In the genomic region with DNA sequence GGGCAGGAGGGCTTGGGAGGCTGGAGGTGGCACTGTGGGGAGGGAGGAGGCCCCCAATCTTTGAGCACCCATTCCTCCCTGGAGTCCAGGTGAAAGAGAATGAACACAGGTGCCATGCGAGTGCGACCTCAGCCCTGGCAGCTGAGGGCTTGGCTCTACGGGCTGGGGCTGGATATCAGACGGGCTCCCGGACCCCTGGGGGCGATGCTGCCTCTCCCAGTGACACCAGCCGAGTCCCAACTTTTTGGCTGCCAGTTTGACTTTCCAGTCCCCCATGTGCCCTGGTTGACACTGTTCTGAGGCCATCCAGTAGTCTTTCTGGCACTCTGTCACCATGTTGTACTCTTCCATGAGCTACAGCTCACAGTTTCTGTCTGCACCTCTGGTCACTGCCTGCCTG, we compare ENCODE assay signal across 22 cellular contexts. TPM values are rescaled to one million over a fixed set of nuclear protein-coding genes. Genes with fewer than 3 reads are reported as not detected.
DNase-seq lines count a peak whose midpoint lies in the region; ATAC-seq, FAIRE-seq and TF ChIP-seq lines count a peak whose summit lies in the region.
"Had no signal": no experiment of that assay in that cellular context is flagged by ENCODE, and none has a peak within 500 bp of the region (broad histone marks: within the 10 kb centered on the region; RNA-seq: fewer than 3 reads in every experiment).

No MANE protein-coding gene starts in this region.

- peak overlapping the region; percentile 67 for H3K27ac Mint-ChIP-seq in stimulated activated effector memory CD8-positive, alpha-beta T cell treated with anti-CD3 and anti-CD28 coated beads, Interleukin-12 subunit alpha, Interleukin-12 subunit beta, amount 100 ng/mL, for 72 hours
- no peak overlapping the region for H3K27ac Mint-ChIP-seq in activated T-helper 2 cell treated with anti-CD3 and anti-CD28 coated beads, Interferon-gamma antibody, Interleukin-2, Interleukin-4, amounts not matched to agents 10 μg/mL and 5 μg/mL and 100 μg/mL, durations not matched to agents 14 hours and 24 hours and 36 hours
- H3K27ac Mint-ChIP-seq: activated B cell treated with CpG ODN at 0.5 μM for 24 hours; T-helper 2 cell treated with Interferon-gamma antibody and Interleukin-4, amounts not matched to agents 5 μg/mL and 100 μg/mL, for 36 hours had no signal

- peaks cover 40% of the 10 kb centered on the region for H3K4me1 Mint-ChIP-seq in stimulated activated effector memory CD8-positive, alpha-beta T cell treated with anti-CD3 and anti-CD28 coated beads, Interleukin-12 subunit alpha, Interleukin-12 subunit beta, amount 100 ng/mL, for 72 hours
- H3K4me1 Mint-ChIP-seq in activated T-helper 2 cell treated with anti-CD3 and anti-CD28 coated beads, Interferon-gamma antibody, Interleukin-2, Interleukin-4, amounts not matched to agents 10 μg/mL and 5 μg/mL and 100 μg/mL, durations not matched to agents 14 hours and 24 hours and 36 hours (ENCODE audit: low read depth): peaks cover 34% of the 10 kb centered on the region

- H3K9ac ChIP-seq in K562 (ENCODE audit: insufficient read depth in 1 of 2, low read depth in 2 of 2, low read length in 2 of 2): peak overlapping the region; percentile 11 to 80; a peak in 2 of 4 replicates
- no peak overlapping the region for H3K9ac ChIP-seq in HepG2 (ENCODE audit: insufficient read depth, low read depth, low read length)

- H4K20me1 ChIP-seq in K562 (replicated peaks; ENCODE audit: control insufficient read depth, insufficient read depth, low read length) (no peaks in the 10 kb centered on the region), HepG2 (ENCODE audit: insufficient read depth, low read length) (no peaks in the 10 kb centered on the region)

- H3K36me3 Mint-ChIP-seq in stimulated activated effector memory CD8-positive, alpha-beta T cell treated with anti-CD3 and anti-CD28 coated beads, Interleukin-12 subunit alpha, Interleukin-12 subunit beta, amount 100 ng/mL, for 72 hours: peaks cover 17% of the 10 kb centered on the region
- peaks cover 15% of the 10 kb centered on the region for H3K36me3 Mint-ChIP-seq in activated T-helper 2 cell treated with anti-CD3 and anti-CD28 coated beads, Interferon-gamma antibody, Interleukin-2, Interleukin-4, amounts not matched to agents 10 μg/mL and 5 μg/mL and 100 μg/mL, durations not matched to agents 14 hours and 24 hours and 36 hours (ENCODE audit: low read depth)

- H3K4me1 ChIP-seq in K562 (replicated peaks in 1 of 2; ENCODE audit: control insufficient read depth in 2 of 2, insufficient read depth in 2 of 2, low read length in 2 of 2) (peaks cover 59 to 65% of the 10 kb centered on the region in 2 experiments), HepG2 (ENCODE audit: insufficient read depth, low read length) (peaks cover 88% of the 10 kb centered on the region)

- no peak overlapping the region for H3K4me3 ChIP-seq in K562
- H3K4me3 ChIP-seq in HepG2 (replicated peaks in 1 of 3; ENCODE audit: insufficient read depth in 1 of 3, low read depth in 2 of 3, low read length in 3 of 3): no peak overlapping the region; a peak in 1 of 6 replicates
- H3K4me3 ChIP-seq in WERI-Rb-1 (ENCODE audit: low read depth, low read length): no peak overlapping the region
- H3K4me3 ChIP-seq: gastrocnemius medialis, testis had no signal

- peaks cover 5% of the 10 kb centered on the region for H3K9me1 ChIP-seq in K562 (ENCODE audit: control insufficient read depth, insufficient read depth, low read length)

- intact Hi-C loops in K562 (cut with micrococcal nuclease): no loop called here
- intact Hi-C loops in HepG2 (cut with micrococcal nuclease; ENCODE audit: unreplicated experiment): no loop called here
- intact Hi-C loops in activated T-helper 2 cell treated with anti-CD3 and anti-CD28 coated beads, Interferon-gamma antibody, Interleukin-2, Interleukin-4, amounts not matched to agents 10 μg/mL and 5 μg/mL and 100 μg/mL, durations not matched to agents 14 hours and 24 hours and 36 hours (cut with micrococcal nuclease): no loop called here

- H3K9me3 ChIP-seq in K562 (replicated peaks; ENCODE audit: control insufficient read depth, insufficient read depth, low read depth, low read length): no peaks in the 10 kb centered on the region
- no peaks in the 10 kb centered on the region for H3K9me3 ChIP-seq in HepG2 (ENCODE audit: low read length)
- H3K9me3 ChIP-seq in WERI-Rb-1 (ENCODE audit: severe bottlenecking): no peaks in the 10 kb centered on the region
- H3K9me3 ChIP-seq: gastrocnemius medialis, testis had no signal

- peak overlapping the region; percentile 86; the same call in 1 of the 2 replicates for H3K4me2 ChIP-seq in K562 (ENCODE audit: insufficient read depth, low read length)
- peak overlapping the region; percentile 68 for H3K4me2 ChIP-seq in HepG2 (ENCODE audit: low read depth, low read length)

- TF ChIP-seq POLR2A in K562 (conservative IDR thresholded peaks at IDR 0.05): no peak
- TF ChIP-seq POLR2A in HepG2 (IDR thresholded peaks at IDR 0.05; ENCODE audit: insufficient read depth in 1 of 2, low read depth in 2 of 2, low read length in 2 of 2): no peak

- H3K36me3 ChIP-seq in K562 (ENCODE audit: control insufficient read depth, insufficient read depth, low read length) (peaks cover 18% of the 10 kb centered on the region), HepG2 (replicated peaks in 1 of 2; ENCODE audit: control insufficient read depth in 1 of 2, insufficient read depth in 2 of 2, low read length in 2 of 2) (no peaks in the 10 kb centered on the region), WERI-Rb-1 (no peaks in the 10 kb centered on the region)
- H3K36me3 ChIP-seq: gastrocnemius medialis had no signal

- H3K27ac ChIP-seq in K562 (ENCODE audit: extremely low read depth, low read depth, low read length): peak overlapping the region; percentile 47; the same call in 2 of the 3 replicates
- H3K27ac ChIP-seq in HepG2 (ENCODE audit: extremely low read length, insufficient read depth, low read length): no peak overlapping the region
- H3K27ac ChIP-seq in WERI-Rb-1: no peak overlapping the region
- H3K27ac ChIP-seq: gastrocnemius medialis, testis had no signal

- DNase-seq in activated CD8-positive, alpha-beta memory T cell treated with anti-CD3 and anti-CD28 coated beads, Interleukin-2, amount 50 U/mL, for 4 hours: peak; percentile 9
- no peak for DNase-seq in activated CD8-positive, alpha-beta memory T cell treated with anti-CD3 and anti-CD28 coated beads for 24 hours
- DNase-seq in K562 (ENCODE audit: extremely low read depth in 1 of 4, low spot score in 3 of 4): no peak
- no peak for DNase-seq in HepG2 (ENCODE audit: low spot score)
- no peak for DNase-seq in stimulated activated effector memory CD8-positive, alpha-beta T cell treated with anti-CD3 and anti-CD28 coated beads, Interleukin-12 subunit alpha, Interleukin-12 subunit beta, amount 100 ng/mL, for 72 hours (ENCODE audit: low spot score in 2 of 2)
- no peak for DNase-seq in activated T-helper 2 cell treated with anti-CD3 and anti-CD28 coated beads, Interferon-gamma antibody, Interleukin-2, Interleukin-4, amounts not matched to agents 10 μg/mL and 5 μg/mL and 100 μg/mL, durations not matched to agents 14 hours and 24 hours and 36 hours (ENCODE audit: low spot score)
- DNase-seq in T-helper 2 cell: no peak
- no peak for DNase-seq in WERI-Rb-1
- DNase-seq: 8988T; activated B cell treated with CpG ODN at 0.5 μM for 24 hours; DMS53; Kasumi-1; NCI-H2171; stimulated activated CD8-positive, alpha-beta memory T cell treated with anti-CD3 and anti-CD28 coated beads, Interleukin-4, amount 100 ng/mL, for 48 hours; testis had no signal

- BruUV-seq in K562 (replicated peaks; lab: Mats Ljungman, UMichigan) (no TSS peak), HepG2 (replicated peaks; lab: Mats Ljungman, UMichigan) (no TSS peak)

- WGBS in K562 (ENCODE audit: insufficient coverage, low coverage, missing lambda C conversion rate): 89% methylated on average over 7 of the region's 7 CpGs
- WGBS in HepG2 (ENCODE audit: low lambda C conversion rate): 51% methylated on average over 3 of the region's 7 CpGs

- no peak for TF ChIP-seq EP300 in K562 (IDR thresholded peaks at IDR 0.05; ENCODE audit: low read length)
- no peak for TF ChIP-seq EP300 in HepG2 (IDR thresholded peaks at IDR 0.05; ENCODE audit: low read depth in 2 of 2, low read length in 2 of 2)
- no peak for TF ChIP-seq EP300 in HepG2 (CRISPR knock-in tag; IDR thresholded peaks at IDR 0.05; ENCODE audit: borderline replicate concordance)

- peak overlapping the region; percentile 97 for H2AFZ ChIP-seq in K562 (ENCODE audit: low read depth, low read length)
- no peak overlapping the region for H2AFZ ChIP-seq in HepG2 (ENCODE audit: low read length)

- H3K27me3 Mint-ChIP-seq in activated T-helper 2 cell treated with anti-CD3 and anti-CD28 coated beads, Interferon-gamma antibody, Interleukin-2, Interleukin-4, amounts not matched to agents 10 μg/mL and 5 μg/mL and 100 μg/mL, durations not matched to agents 14 hours and 24 hours and 36 hours (ENCODE audit: low read depth): no peaks in the 10 kb centered on the region
- H3K27me3 Mint-ChIP-seq: activated B cell treated with CpG ODN at 0.5 μM for 24 hours had no signal

- H3K9me3 Mint-ChIP-seq in stimulated activated effector memory CD8-positive, alpha-beta T cell treated with anti-CD3 and anti-CD28 coated beads, Interleukin-12 subunit alpha, Interleukin-12 subunit beta, amount 100 ng/mL, for 72 hours: no peaks in the 10 kb centered on the region
- no peaks in the 10 kb centered on the region for H3K9me3 Mint-ChIP-seq in activated T-helper 2 cell treated with anti-CD3 and anti-CD28 coated beads, Interferon-gamma antibody, Interleukin-2, Interleukin-4, amounts not matched to agents 10 μg/mL and 5 μg/mL and 100 μg/mL, durations not matched to agents 14 hours and 24 hours and 36 hours
- H3K9me3 Mint-ChIP-seq: activated B cell treated with CpG ODN at 0.5 μM for 24 hours; T-helper 2 cell treated with Interferon-gamma antibody and Interleukin-4, amounts not matched to agents 5 μg/mL and 100 μg/mL, for 36 hours had no signal

- ATAC-seq in K562 (no peak), HepG2 (no peak)
- no peak for ATAC-seq in stimulated activated effector memory CD8-positive, alpha-beta T cell treated with anti-CD3 and anti-CD28 coated beads, Interleukin-12 subunit alpha, Interleukin-12 subunit beta, amount 100 ng/mL, for 72 hours
- ATAC-seq: gastrocnemius medialis, left lobe of liver had no signal

- in situ Hi-C loops in K562 (cut with MboI): no loop called here
- in situ Hi-C loops in HepG2 (cut with HindIII; ENCODE audit: extremely low pct_ligation_motif_present, low pct_unique_long_range_greater_than_20kb): no loop called here

- H3K27me3 ChIP-seq in K562 (ENCODE audit: control insufficient read depth in 2 of 2, insufficient read depth in 2 of 2, low read length in 2 of 2) (no peaks in the 10 kb centered on the region), HepG2 (ENCODE audit: control insufficient read depth in 1 of 2, insufficient read depth in 2 of 2, low read length in 2 of 2) (peaks cover 1 to 13% of the 10 kb centered on the region in 2 experiments; a peak in 4 of 5 replicates), WERI-Rb-1 (ENCODE audit: insufficient read depth, low read depth, severe bottlenecking) (no peaks in the 10 kb centered on the region)
- H3K27me3 ChIP-seq: gastrocnemius medialis, testis had no signal

- POLR2A ChIA-PET in K562 (lab: Yijun Ruan, JAX) (interaction anchor here (0.7 to 1.3 kb wide), 3 partner anchors 10 to 127 kb away, joined by 3 to 5 read pairs (median 4); no protein-coding TSS in a partner anchor), HepG2 (lab: Yijun Ruan, JAX) (no interaction called here)

- CTCF ChIA-PET in K562 (lab: Yijun Ruan, JAX; ENCODE audit: low intra/inter-chr PET ratio): no interaction called here
- CTCF ChIA-PET in HepG2 (lab: Yijun Ruan, JAX; ENCODE audit: low intra/inter-chr PET ratio, low total read pairs): no interaction called here

- H3K79me2 ChIP-seq in K562 (ENCODE audit: control insufficient read depth, insufficient read depth, low read length): peaks cover 22% of the 10 kb centered on the region
- H3K79me2 ChIP-seq in HepG2 (ENCODE audit: insufficient read depth, low read length): no peaks in the 10 kb centered on the region

- no peak overlapping the region for H3K4me3 Mint-ChIP-seq in stimulated activated effector memory CD8-positive, alpha-beta T cell treated with anti-CD3 and anti-CD28 coated beads, Interleukin-12 subunit alpha, Interleukin-12 subunit beta, amount 100 ng/mL, for 72 hours
- H3K4me3 Mint-ChIP-seq in activated T-helper 2 cell treated with anti-CD3 and anti-CD28 coated beads, Interferon-gamma antibody, Interleukin-2, Interleukin-4, amounts not matched to agents 10 μg/mL and 5 μg/mL and 100 μg/mL, durations not matched to agents 14 hours and 24 hours and 36 hours (ENCODE audit: low read depth): no peak overlapping the region
- H3K4me3 Mint-ChIP-seq: activated B cell treated with CpG ODN at 0.5 μM for 24 hours; T-helper 2 cell treated with Interferon-gamma antibody and Interleukin-4, amounts not matched to agents 5 μg/mL and 100 μg/mL, for 36 hours had no signal

- no peak for FAIRE-seq in K562 (lab: Jason Lieb, UNC)
- FAIRE-seq in HepG2 (lab: Jason Lieb, UNC): no peak
- FAIRE-seq: astrocyte, colon had no signal

- TF ChIP-seq CTCF in K562 (IDR thresholded peaks at IDR 0.05 in 2 of 3, conservative IDR thresholded peaks at IDR 0.05 in 1 of 3; ENCODE audit: insufficient read depth in 2 of 3, low read depth in 1 of 3, low read length in 3 of 3) (no peak), HepG2 (CRISPR knock-in tag; IDR thresholded peaks at IDR 0.05) (no peak), WERI-Rb-1 (IDR thresholded peaks at IDR 0.05; ENCODE audit: low read depth, low read length) (no peak)

- no peak for TF ChIP-seq RAD21 in K562 (CRISPR knock-in tag; conservative IDR thresholded peaks at IDR 0.05 in 1 of 2, IDR thresholded peaks at IDR 0.05 in 1 of 2)
- no peak for TF ChIP-seq RAD21 in HepG2 (CRISPR knock-in tag; IDR thresholded peaks at IDR 0.05)

RNA-seq across cellular contexts. Expression of gene VILL, which starts 1.2 kb away (rescaled TPM):
- 21.1 and 67.2 TPM in 2 replicates for total RNA-seq in K562 (2011; cell fraction: chromatin; rRNA removed; ENCODE audit: low replicate concordance)
- total RNA-seq in K562 (2011; cell fraction: nucleolus; rRNA removed): 38.7 and 48.8 TPM in 2 replicates
- 25.6 and 29.8 TPM in 2 replicates for total RNA-seq in K562 (2011; cell fraction: nucleoplasm; rRNA removed)
- 12.6 and 17.4 TPM in 2 replicates for total RNA-seq in K562 (2014; rRNA removed)
- 3.3 and 4.3 TPM in 2 replicates for total RNA-seq in K562 (2014; rRNA removed; fragmentation: Illumina TruSeq; extraction: Trizol)
- total RNA-seq in K562 (2015; rRNA removed; fragmentation: Illumina TruSeq; extraction: Trizol): 8.8 and 9.2 TPM in 2 replicates
- total RNA-seq in K562 (2021): 12.4 and 13.4 TPM in 2 replicates
- polyA plus RNA-seq in K562 (2011; rRNA removed): 7.7 and 10.6 TPM in 2 replicates
- polyA plus RNA-seq in K562 (2011; cell fraction: cytosol; rRNA removed): 9.8 and 17.0 TPM in 2 replicates
- polyA plus RNA-seq in K562 (2011; cell fraction: nucleus; rRNA removed): 51.3 and 85.1 TPM in 2 replicates
- polyA plus RNA-seq in K562 (2012): 10.0 and 15.4 TPM in 2 replicates
- 8.7 and 9.8 TPM in 2 replicates for polyA plus RNA-seq in K562 (2014; fragmentation: Illumina TruSeq; extraction: Trizol)
- under 1 TPM; 0.11 to 0.49 TPM for polyA plus RNA-seq in K562 (2014; fragmentation: Nextera tagmentation; extraction: Ambion mirVana)
- polyA plus RNA-seq in K562 (2014; rRNA removed): 16.0 and 18.1 TPM in 2 replicates
- 10.8 and 11.9 TPM in 2 replicates for polyA minus RNA-seq in K562 (2011; rRNA and poly(A)+ RNA removed)
- 2.6 and 4.9 TPM in 2 replicates for polyA minus RNA-seq in K562 (2011; cell fraction: cytosol; rRNA and poly(A)+ RNA removed)
- polyA minus RNA-seq in K562 (2011; cell fraction: nucleus; rRNA and poly(A)+ RNA removed): 32.0 and 33.5 TPM in 2 replicates
- total RNA-seq in HepG2 (2016; rRNA removed; fragmentation: Illumina TruSeq; extraction: Trizol): 3.2 and 4.0 TPM in 2 replicates
- total RNA-seq in HepG2 (2016; cell fraction: cytosol; rRNA removed; fragmentation: Illumina TruSeq; extraction: Trizol; ENCODE audit: low read depth): 4.3 and 5.3 TPM in 2 replicates
- total RNA-seq in HepG2 (2016; cell fraction: insoluble cytoplasmic fraction; rRNA removed; fragmentation: Illumina TruSeq; extraction: Trizol): 2.3 and 4.1 TPM in 2 replicates
- 3.3 and 5.4 TPM in 2 replicates for total RNA-seq in HepG2 (2016; cell fraction: membrane; rRNA removed; fragmentation: Illumina TruSeq; extraction: Trizol)
- total RNA-seq in HepG2 (2016; cell fraction: nucleus; rRNA removed; fragmentation: Illumina TruSeq; extraction: Trizol): 2.0 and 2.1 TPM in 2 replicates
- 5.3 and 7.5 TPM in 2 replicates for polyA plus RNA-seq in HepG2 (2011; rRNA removed)
- polyA plus RNA-seq in HepG2 (2011; cell fraction: cytosol; rRNA removed): 5.6 and 9.0 TPM in 2 replicates
- 8.6 and 9.9 TPM in 2 replicates for polyA plus RNA-seq in HepG2 (2011; cell fraction: nucleus; rRNA removed)
- polyA plus RNA-seq in HepG2 (2012): 2.1 and 2.6 TPM in 2 replicates
- polyA plus RNA-seq in HepG2 (2016; cell fraction: cytosol; fragmentation: Illumina TruSeq; extraction: Trizol; ENCODE audit: low read depth): 4.2 and 6.5 TPM in 2 replicates
- 2.0 and 2.3 TPM in 2 replicates for polyA plus RNA-seq in HepG2 (2016; cell fraction: insoluble cytoplasmic fraction; fragmentation: Illumina TruSeq; extraction: Trizol; ENCODE audit: low read depth)
- polyA plus RNA-seq in HepG2 (2016; cell fraction: membrane; fragmentation: Illumina TruSeq; extraction: Trizol; ENCODE audit: low read depth): 3.5 and 5.1 TPM in 2 replicates
- polyA plus RNA-seq in HepG2 (2016; cell fraction: nucleus; fragmentation: Illumina TruSeq; extraction: Trizol; ENCODE audit: insufficient read depth, low read depth): 2.0 and 2.9 TPM in 2 replicates
- polyA minus RNA-seq in HepG2 (2011; rRNA and poly(A)+ RNA removed; ENCODE audit: low replicate concordance): 1.2 and 3.8 TPM in 2 replicates
- polyA minus RNA-seq in HepG2 (2011; cell fraction: cytosol; rRNA and poly(A)+ RNA removed): 0.89 TPM in 1 of 2 replicates, not detected in the other
- 6.2 and 7.3 TPM in 2 replicates for polyA minus RNA-seq in HepG2 (2011; cell fraction: nucleus; rRNA and poly(A)+ RNA removed)
- total RNA-seq in activated T-helper 2 cell treated with anti-CD3 and anti-CD28 coated beads, Interferon-gamma antibody, Interleukin-2, Interleukin-4, amounts not matched to agents 10 μg/mL and 5 μg/mL and 100 μg/mL, durations not matched to agents 14 hours and 24 hours and 36 hours: 11.8 and 12.8 TPM in 2 replicates

RNA-seq across cellular contexts. Expression of gene PLCD1, which starts 37.6 kb away (rescaled TPM):
- total RNA-seq in K562 (2011; cell fraction: chromatin; rRNA removed; ENCODE audit: low replicate concordance): 283 and 655 TPM in 2 replicates
- 463 and 540 TPM in 2 replicates for total RNA-seq in K562 (2011; cell fraction: nucleolus; rRNA removed)
- total RNA-seq in K562 (2011; cell fraction: nucleoplasm; rRNA removed): 244 and 351 TPM in 2 replicates
- total RNA-seq in K562 (2014; rRNA removed): 152 and 190 TPM in 2 replicates
- total RNA-seq in K562 (2014; rRNA removed; fragmentation: Illumina TruSeq; extraction: Trizol): 60.7 and 88.3 TPM in 2 replicates
- 47.5 and 50.1 TPM in 2 replicates for total RNA-seq in K562 (2015; rRNA removed; fragmentation: Illumina TruSeq; extraction: Trizol)
- total RNA-seq in K562 (2021): 149 and 161 TPM in 2 replicates
- polyA plus RNA-seq in K562 (2011; rRNA removed): 209 and 284 TPM in 2 replicates
- 214 and 249 TPM in 2 replicates for polyA plus RNA-seq in K562 (2011; cell fraction: cytosol; rRNA removed)
- polyA plus RNA-seq in K562 (2011; cell fraction: nucleus; rRNA removed): 1,089 and 1,150 TPM in 2 replicates
- 67.9 and 83.7 TPM in 2 replicates for polyA plus RNA-seq in K562 (2012)
- 135 and 145 TPM in 2 replicates for polyA plus RNA-seq in K562 (2014; fragmentation: Illumina TruSeq; extraction: Trizol)
- polyA plus RNA-seq in K562 (2014; fragmentation: Nextera tagmentation; extraction: Ambion mirVana): 10 to 100 TPM in 1 of 2 experiments, 1 to 10 TPM in 1; 5.4 to 11.0 TPM
- 116 and 140 TPM in 2 replicates for polyA plus RNA-seq in K562 (2014; rRNA removed)
- polyA minus RNA-seq in K562 (2011; rRNA and poly(A)+ RNA removed): 191 and 192 TPM in 2 replicates
- polyA minus RNA-seq in K562 (2011; cell fraction: cytosol; rRNA and poly(A)+ RNA removed): 144 and 183 TPM in 2 replicates
- polyA minus RNA-seq in K562 (2011; cell fraction: nucleus; rRNA and poly(A)+ RNA removed): 158 and 240 TPM in 2 replicates
- total RNA-seq in HepG2 (2016; rRNA removed; fragmentation: Illumina TruSeq; extraction: Trizol): 10.1 and 11.4 TPM in 2 replicates
- 2.1 and 3.6 TPM in 2 replicates for total RNA-seq in HepG2 (2016; cell fraction: cytosol; rRNA removed; fragmentation: Illumina TruSeq; extraction: Trizol; ENCODE audit: low read depth)
- 9.3 and 12.3 TPM in 2 replicates for total RNA-seq in HepG2 (2016; cell fraction: insoluble cytoplasmic fraction; rRNA removed; fragmentation: Illumina TruSeq; extraction: Trizol)
- total RNA-seq in HepG2 (2016; cell fraction: membrane; rRNA removed; fragmentation: Illumina TruSeq; extraction: Trizol): 4.6 and 5.7 TPM in 2 replicates
- total RNA-seq in HepG2 (2016; cell fraction: nucleus; rRNA removed; fragmentation: Illumina TruSeq; extraction: Trizol): 8.0 and 8.9 TPM in 2 replicates
- polyA plus RNA-seq in HepG2 (2011; rRNA removed): 12.4 and 12.8 TPM in 2 replicates
- polyA plus RNA-seq in HepG2 (2011; cell fraction: cytosol; rRNA removed): 7.2 and 10.7 TPM in 2 replicates
- 30.9 and 33.2 TPM in 2 replicates for polyA plus RNA-seq in HepG2 (2011; cell fraction: nucleus; rRNA removed)
- polyA plus RNA-seq in HepG2 (2012): 10.6 and 11.1 TPM in 2 replicates
- 2.2 and 2.7 TPM in 2 replicates for polyA plus RNA-seq in HepG2 (2016; cell fraction: cytosol; fragmentation: Illumina TruSeq; extraction: Trizol; ENCODE audit: low read depth)
- polyA plus RNA-seq in HepG2 (2016; cell fraction: insoluble cytoplasmic fraction; fragmentation: Illumina TruSeq; extraction: Trizol; ENCODE audit: low read depth): 6.8 and 9.0 TPM in 2 replicates
- polyA plus RNA-seq in HepG2 (2016; cell fraction: membrane; fragmentation: Illumina TruSeq; extraction: Trizol; ENCODE audit: low read depth): 3.9 and 5.6 TPM in 2 replicates
- polyA plus RNA-seq in HepG2 (2016; cell fraction: nucleus; fragmentation: Illumina TruSeq; extraction: Trizol; ENCODE audit: insufficient read depth, low read depth): 13.4 and 22.2 TPM in 2 replicates
- 2.2 and 34.5 TPM in 2 replicates for polyA minus RNA-seq in HepG2 (2011; rRNA and poly(A)+ RNA removed; ENCODE audit: low replicate concordance)
- polyA minus RNA-seq in HepG2 (2011; cell fraction: cytosol; rRNA and poly(A)+ RNA removed): 11.5 and 15.0 TPM in 2 replicates
- polyA minus RNA-seq in HepG2 (2011; cell fraction: nucleus; rRNA and poly(A)+ RNA removed): 8.4 and 11.8 TPM in 2 replicates
- 4.3 and 6.9 TPM in 2 replicates for total RNA-seq in activated T-helper 2 cell treated with anti-CD3 and anti-CD28 coated beads, Interferon-gamma antibody, Interleukin-2, Interleukin-4, amounts not matched to agents 10 μg/mL and 5 μg/mL and 100 μg/mL, durations not matched to agents 14 hours and 24 hours and 36 hours

RNA-seq across cellular contexts. Expression of gene DLEC1, which starts 47.2 kb away (rescaled TPM):
- 0.12 TPM in 1 of 2 replicates, not detected in the other for total RNA-seq in K562 (2011; cell fraction: chromatin; rRNA removed; ENCODE audit: low replicate concordance)
- total RNA-seq in K562 (2011; cell fraction: nucleolus; rRNA removed): not detected in 2 replicates
- total RNA-seq in K562 (2011; cell fraction: nucleoplasm; rRNA removed): not detected in 2 replicates
- total RNA-seq in K562 (2014; rRNA removed) (not detected in 2 replicates), K562 (2014; rRNA removed; fragmentation: Illumina TruSeq; extraction: Trizol) (not detected in 2 replicates), K562 (2015; rRNA removed; fragmentation: Illumina TruSeq; extraction: Trizol) (not detected in 2 replicates), K562 (2021) (0.02 TPM in 1 of 2 replicates, not detected in the other), HepG2 (2016; rRNA removed; fragmentation: Illumina TruSeq; extraction: Trizol) (not detected in 2 replicates)
- polyA plus RNA-seq in K562 (2011; rRNA removed) (not detected in 2 replicates), K562 (2014; fragmentation: Illumina TruSeq; extraction: Trizol) (not detected in 2 replicates), K562 (2014; fragmentation: Nextera tagmentation; extraction: Ambion mirVana) (under 1 TPM; 0.07 to 0.08 TPM), K562 (2014; rRNA removed) (not detected in 2 replicates), HepG2 (2011; rRNA removed) (0.09 and 0.13 TPM in 2 replicates)
- 0.01 TPM in 1 of 2 replicates, not detected in the other for polyA plus RNA-seq in K562 (2011; cell fraction: cytosol; rRNA removed)
- polyA plus RNA-seq in K562 (2011; cell fraction: nucleus; rRNA removed): 0.06 and 0.18 TPM in 2 replicates
- 0.10 and 0.18 TPM in 2 replicates for polyA plus RNA-seq in K562 (2012)
- not detected in 2 replicates for polyA minus RNA-seq in K562 (2011; rRNA and poly(A)+ RNA removed)
- not detected in 2 replicates for polyA minus RNA-seq in K562 (2011; cell fraction: cytosol; rRNA and poly(A)+ RNA removed)
- not detected in 2 replicates for polyA minus RNA-seq in K562 (2011; cell fraction: nucleus; rRNA and poly(A)+ RNA removed)
- not detected in 2 replicates for total RNA-seq in HepG2 (2016; cell fraction: cytosol; rRNA removed; fragmentation: Illumina TruSeq; extraction: Trizol; ENCODE audit: low read depth)
- not detected in 2 replicates for total RNA-seq in HepG2 (2016; cell fraction: insoluble cytoplasmic fraction; rRNA removed; fragmentation: Illumina TruSeq; extraction: Trizol)
- total RNA-seq in HepG2 (2016; cell fraction: membrane; rRNA removed; fragmentation: Illumina TruSeq; extraction: Trizol): not detected in 2 replicates
- total RNA-seq in HepG2 (2016; cell fraction: nucleus; rRNA removed; fragmentation: Illumina TruSeq; extraction: Trizol): not detected in 2 replicates
- 0.01 TPM in 1 of 2 replicates, not detected in the other for polyA plus RNA-seq in HepG2 (2011; cell fraction: cytosol; rRNA removed)
- 0.56 and 0.99 TPM in 2 replicates for polyA plus RNA-seq in HepG2 (2011; cell fraction: nucleus; rRNA removed)
- polyA plus RNA-seq in HepG2 (2012): 0.47 and 0.54 TPM in 2 replicates
- not detected in 2 replicates for polyA plus RNA-seq in HepG2 (2016; cell fraction: cytosol; fragmentation: Illumina TruSeq; extraction: Trizol; ENCODE audit: low read depth)
- polyA plus RNA-seq in HepG2 (2016; cell fraction: insoluble cytoplasmic fraction; fragmentation: Illumina TruSeq; extraction: Trizol; ENCODE audit: low read depth): not detected in 2 replicates
- polyA plus RNA-seq in HepG2 (2016; cell fraction: membrane; fragmentation: Illumina TruSeq; extraction: Trizol; ENCODE audit: low read depth): not detected in 2 replicates
- not detected in 2 replicates for polyA plus RNA-seq in HepG2 (2016; cell fraction: nucleus; fragmentation: Illumina TruSeq; extraction: Trizol; ENCODE audit: insufficient read depth, low read depth)
- polyA minus RNA-seq in HepG2 (2011; rRNA and poly(A)+ RNA removed; ENCODE audit: low replicate concordance): 0.40 TPM in 1 of 2 replicates, not detected in the other
- not detected in 2 replicates for polyA minus RNA-seq in HepG2 (2011; cell fraction: cytosol; rRNA and poly(A)+ RNA removed)
- polyA minus RNA-seq in HepG2 (2011; cell fraction: nucleus; rRNA and poly(A)+ RNA removed): 0.77 and 0.99 TPM in 2 replicates
- total RNA-seq in activated T-helper 2 cell treated with anti-CD3 and anti-CD28 coated beads, Interferon-gamma antibody, Interleukin-2, Interleukin-4, amounts not matched to agents 10 μg/mL and 5 μg/mL and 100 μg/mL, durations not matched to agents 14 hours and 24 hours and 36 hours: 0.02 and 0.16 TPM in 2 replicates
- total RNA-seq: epithelial cell of proximal tubule, gastrocnemius medialis, SK-MEL-5 had no signal
